In the genomic region with DNA sequence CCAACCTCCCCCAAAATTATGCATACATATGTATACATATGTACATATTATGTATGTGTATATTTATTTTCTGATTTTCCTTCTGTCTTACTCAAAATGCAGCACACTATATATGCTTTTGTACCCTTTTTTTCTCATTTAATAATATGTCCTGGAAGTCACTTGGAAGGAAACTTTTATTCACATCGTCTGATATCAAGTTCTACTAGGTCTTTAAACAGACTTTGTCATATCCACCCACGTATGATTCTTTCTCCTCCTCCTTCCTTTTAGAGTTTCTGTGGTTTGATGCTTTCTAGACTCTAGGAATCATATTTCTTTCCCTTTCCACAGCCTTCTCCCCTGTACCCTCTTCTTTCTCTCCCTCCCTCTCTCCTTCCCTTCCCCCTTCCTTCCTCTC, we compare ENCODE assay signal across 7 cellular contexts. TPM values are rescaled to one million over a fixed set of nuclear protein-coding genes. Genes with fewer than 3 reads are reported as not detected.
"Had no signal": no experiment of that assay in that cellular context is flagged by ENCODE, and none has a peak within 500 bp of the region (broad histone marks: within the 10 kb centered on the region; RNA-seq: fewer than 3 reads in every experiment).

No MANE protein-coding gene starts in this region.

RNA-seq across cellular contexts. Expression of a gene that starts 35.1 kb away (rescaled TPM):
- total RNA-seq: LHCN-M2, NCI-H460, PC-9, Peyer's patch, Right ventricle myocardium inferior, RPMI7951 had no signal
- polyA plus RNA-seq: IgD-negative memory B cell had no signal
